21 cellular contexts compared by ENCODE assay signal in the genomic region with DNA sequence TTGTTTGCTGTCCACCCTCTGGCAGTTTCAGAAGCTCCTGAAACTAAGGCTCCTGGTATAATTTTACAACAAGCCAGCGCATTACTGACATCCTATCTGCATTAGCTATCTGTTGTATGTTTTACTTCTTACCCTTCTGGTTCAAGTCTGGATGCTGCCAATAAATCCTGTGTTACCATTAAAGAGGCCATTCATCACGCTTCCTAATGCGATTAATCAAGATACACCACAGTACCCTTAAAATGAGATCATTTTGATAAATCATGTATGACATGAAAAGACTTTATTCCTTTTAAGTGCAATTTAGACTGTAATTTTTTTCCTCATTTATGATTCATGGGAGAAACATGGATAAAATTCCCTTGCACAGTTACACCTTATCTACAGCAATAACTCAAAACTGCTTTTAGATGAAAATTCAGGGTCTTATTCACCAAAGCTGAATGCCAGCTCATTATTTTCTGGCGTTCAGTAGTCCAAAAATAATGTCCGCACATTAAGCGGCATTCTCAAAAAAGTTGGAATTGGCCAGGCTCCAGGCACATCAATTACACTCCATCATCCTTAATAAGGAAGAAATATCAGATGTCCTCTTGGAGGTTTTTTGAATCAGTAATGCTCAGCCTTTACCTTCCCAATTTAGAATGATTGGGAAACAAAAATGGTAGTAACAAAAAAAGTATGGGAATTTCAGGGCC.
DNase-seq lines count a peak whose midpoint lies in the region; ATAC-seq, FAIRE-seq and TF ChIP-seq lines count a peak whose summit lies in the region.
"Had no signal": no experiment of that assay in that cellular context is flagged by ENCODE, and none has a peak within 500 bp of the region (broad histone marks: within the 10 kb centered on the region; RNA-seq: fewer than 3 reads in every experiment).

No MANE protein-coding gene starts in this region.

- H4K5ac ChIP-seq in mesendoderm (ENCODE audit: low read length), result no peak overlapping the region

- H3K4ac ChIP-seq in mesendoderm (ENCODE audit: low read depth, low read length), result no peak overlapping the region

- intact Hi-C loops in left ventricle myocardium inferior (cut with micrococcal nuclease) (loop anchor here (10.0 kb wide), 1 partner anchor 235 kb away; no protein-coding TSS in a partner anchor), cardiac septum (cut with DNase I) (loop anchor here (10.0 kb wide), 2 partner anchors 85 to 675 kb away; no protein-coding TSS in a partner anchor), sciatic nerve (cut with DNase I) (loop anchor here (10.0 kb wide), 1 partner anchor 915 kb away; no protein-coding TSS in a partner anchor)

- H3K79me1 ChIP-seq in mesendoderm (ENCODE audit: low read length), result no peaks in the 10 kb centered on the region

- no peaks in the 10 kb centered on the region for H3K27me3 ChIP-seq in left ventricle myocardium inferior (ENCODE audit: low read depth)
- no peaks in the 10 kb centered on the region for H3K27me3 ChIP-seq in astrocyte (ENCODE audit: insufficient read depth, low read length)
- H3K27me3 ChIP-seq in mesendoderm (ENCODE audit: insufficient read depth, low read length, poor library complexity), result no peaks in the 10 kb centered on the region
- H3K27me3 ChIP-seq: cardiac muscle cell had no signal

- DNase-seq in left ventricle myocardium inferior (no peak), cardiac septum (ENCODE audit: low spot score) (no peak), astrocyte (ENCODE audit: low read depth) (peak; percentile 98), mesendoderm (no peak), sciatic nerve (ENCODE audit: low spot score) (no peak), LoVo (ENCODE audit: low spot score) (no peak)
- no peak for DNase-seq in central memory CD4-positive, alpha-beta T cell
- DNase-seq: activated CD4-positive, CD25-positive, alpha-beta regulatory T cell treated with anti-CD3 and anti-CD28 coated beads, Interleukin-2, amount 50 U/mL, for 72 hours; activated naive CD4-positive, alpha-beta T cell treated with Interleukin-2 at 50 U/mL for 16 hours; COR-L47; immature natural killer cell; MV-4-11; NCI-H2171; T-helper 2 cell had no signal

- no peak overlapping the region for H3K4me3 Mint-ChIP-seq in astrocyte (ENCODE audit: unreplicated experiment)
- H3K4me3 Mint-ChIP-seq: immature natural killer cell; memory B cell; stimulated activated naive CD8-positive, alpha-beta T cell treated with anti-CD3 and anti-CD28 coated beads, Interleukin-15, Interleukin-2, amounts not matched to agents 100 ng/mL and 50 ng/mL, for 24 hours had no signal

- H2AFZ ChIP-seq in astrocyte (ENCODE audit: low read depth, low read length), result no peak overlapping the region

- peak overlapping the region; percentile 60 for H3K18ac ChIP-seq in mesendoderm (ENCODE audit: low read length)

- peak overlapping the region; percentile 57 for H2BK15ac ChIP-seq in mesendoderm (replicated peaks; ENCODE audit: low read depth)

- no peaks in the 10 kb centered on the region for H3K27me3 Mint-ChIP-seq in astrocyte (ENCODE audit: low read depth, unreplicated experiment)
- H3K27me3 Mint-ChIP-seq: stimulated activated naive CD8-positive, alpha-beta T cell treated with anti-CD3 and anti-CD28 coated beads, Interleukin-15, Interleukin-2, amounts not matched to agents 100 ng/mL and 50 ng/mL, for 24 hours had no signal

- no peak overlapping the region for H2AK5ac ChIP-seq in mesendoderm (ENCODE audit: low read length)

- H3K23ac ChIP-seq in mesendoderm (ENCODE audit: low read length), result no peak overlapping the region

- H3K56ac ChIP-seq in mesendoderm (ENCODE audit: low read length), result no peak overlapping the region

- H3K4me1 ChIP-seq in left ventricle myocardium inferior (peaks cover 39% of the 10 kb centered on the region), astrocyte (ENCODE audit: insufficient read depth, low read length) (peaks cover 27% of the 10 kb centered on the region), mesendoderm (ENCODE audit: control insufficient read depth, low read depth, low read length) (peaks cover 2% of the 10 kb centered on the region)
- H3K4me1 ChIP-seq: A549 had no signal

- H3K27ac ChIP-seq in left ventricle myocardium inferior (replicated peaks) (peak overlapping the region; percentile 77), astrocyte (ENCODE audit: low read depth, low read length) (peak overlapping the region; percentile 36), mesendoderm (ENCODE audit: low read depth, low read length) (no peak overlapping the region)
- H3K27ac ChIP-seq: A549, cardiac muscle cell had no signal

- ATAC-seq in GM18511 (IDR thresholded peaks at IDR 0.05; ENCODE audit: unreplicated experiment), result no peak
- ATAC-seq in sciatic nerve, result no peak
- ATAC-seq: A549 had no signal

- no CpG with 5 or more reads among the region's 6 CpGs for WGBS in mesendoderm (ENCODE audit: extremely low coverage, insufficient coverage, low lambda C conversion rate)

- peak; percentile 72 for FAIRE-seq in astrocyte (lab: Jason Lieb, UNC)
- FAIRE-seq: A549, GM18507 had no signal

- H3K9ac ChIP-seq in astrocyte (ENCODE audit: low read length) (no peak overlapping the region), mesendoderm (ENCODE audit: low read length) (no peak overlapping the region)

- no peaks in the 10 kb centered on the region for H3K36me3 Mint-ChIP-seq in astrocyte (ENCODE audit: low read depth, unreplicated experiment)
- H3K36me3 Mint-ChIP-seq: immature natural killer cell, memory B cell had no signal

- H3K79me2 ChIP-seq in astrocyte (ENCODE audit: insufficient read depth, low read length) (no peaks in the 10 kb centered on the region), mesendoderm (ENCODE audit: control insufficient read depth, insufficient read depth, low read length) (no peaks in the 10 kb centered on the region)

- peaks cover 3% of the 10 kb centered on the region for H3K9me3 Mint-ChIP-seq in astrocyte (ENCODE audit: unreplicated experiment)
- H3K9me3 Mint-ChIP-seq: immature natural killer cell; memory B cell; stimulated activated naive CD8-positive, alpha-beta T cell treated with anti-CD3 and anti-CD28 coated beads, Interleukin-15, Interleukin-2, amounts not matched to agents 100 ng/mL and 50 ng/mL, for 24 hours had no signal

- H2BK5ac ChIP-seq in mesendoderm (ENCODE audit: low read length), result no peak overlapping the region

- peak overlapping the region; percentile 13 for H4K8ac ChIP-seq in mesendoderm (ENCODE audit: low read depth, low read length)

- H3K36me3 ChIP-seq in left ventricle myocardium inferior, result no peaks in the 10 kb centered on the region
- H3K36me3 ChIP-seq in astrocyte (ENCODE audit: insufficient read depth, low read length), result no peaks in the 10 kb centered on the region
- H3K36me3 ChIP-seq in mesendoderm (ENCODE audit: control insufficient read depth, insufficient read depth, low read length), result no peaks in the 10 kb centered on the region
- H3K36me3 ChIP-seq: cardiac muscle cell had no signal

- H3K4me3 ChIP-seq in left ventricle myocardium inferior (no peak overlapping the region), astrocyte (ENCODE audit: insufficient read depth, low read depth, low read length) (no peak overlapping the region), mesendoderm (ENCODE audit: low read length) (no peak overlapping the region)
- H3K4me3 ChIP-seq: A549, cardiac muscle cell, skin epidermis had no signal

- peaks cover 25% of the 10 kb centered on the region for H3K4me1 Mint-ChIP-seq in astrocyte (ENCODE audit: low read depth, unreplicated experiment)
- H3K4me1 Mint-ChIP-seq: immature natural killer cell, memory B cell had no signal

- H3K4me2 ChIP-seq in astrocyte (ENCODE audit: low read length) (peak overlapping the region; percentile 43), mesendoderm (ENCODE audit: low read length) (no peak overlapping the region)
- H3K4me2 ChIP-seq: A549 had no signal

- no peak for TF ChIP-seq CTCF in left ventricle myocardium inferior (IDR thresholded peaks at IDR 0.05; ENCODE audit: borderline replicate concordance)
- TF ChIP-seq CTCF in astrocyte (IDR thresholded peaks at IDR 0.05; ENCODE audit: insufficient read depth, low read depth, low read length), result no peak

- peak overlapping the region; percentile 2 for H3K27ac Mint-ChIP-seq in astrocyte (ENCODE audit: unreplicated experiment)
- H3K27ac Mint-ChIP-seq: immature natural killer cell; memory B cell; stimulated activated naive CD8-positive, alpha-beta T cell treated with anti-CD3 and anti-CD28 coated beads, Interleukin-15, Interleukin-2, amounts not matched to agents 100 ng/mL and 50 ng/mL, for 24 hours had no signal

- no peaks in the 10 kb centered on the region for H4K20me1 ChIP-seq in astrocyte (ENCODE audit: insufficient read depth, low read length)

- H3K9me3 ChIP-seq in left ventricle myocardium inferior (replicated peaks), result no peaks in the 10 kb centered on the region
- H3K9me3 ChIP-seq in astrocyte (ENCODE audit: insufficient read depth, low read depth, low read length), result no peaks in the 10 kb centered on the region
- H3K9me3 ChIP-seq: A549 had no signal

- no peak overlapping the region for H2BK120ac ChIP-seq in mesendoderm (ENCODE audit: low read depth, low read length)
